1 cellular context compared by ENCODE assay signal in the genomic region with DNA sequence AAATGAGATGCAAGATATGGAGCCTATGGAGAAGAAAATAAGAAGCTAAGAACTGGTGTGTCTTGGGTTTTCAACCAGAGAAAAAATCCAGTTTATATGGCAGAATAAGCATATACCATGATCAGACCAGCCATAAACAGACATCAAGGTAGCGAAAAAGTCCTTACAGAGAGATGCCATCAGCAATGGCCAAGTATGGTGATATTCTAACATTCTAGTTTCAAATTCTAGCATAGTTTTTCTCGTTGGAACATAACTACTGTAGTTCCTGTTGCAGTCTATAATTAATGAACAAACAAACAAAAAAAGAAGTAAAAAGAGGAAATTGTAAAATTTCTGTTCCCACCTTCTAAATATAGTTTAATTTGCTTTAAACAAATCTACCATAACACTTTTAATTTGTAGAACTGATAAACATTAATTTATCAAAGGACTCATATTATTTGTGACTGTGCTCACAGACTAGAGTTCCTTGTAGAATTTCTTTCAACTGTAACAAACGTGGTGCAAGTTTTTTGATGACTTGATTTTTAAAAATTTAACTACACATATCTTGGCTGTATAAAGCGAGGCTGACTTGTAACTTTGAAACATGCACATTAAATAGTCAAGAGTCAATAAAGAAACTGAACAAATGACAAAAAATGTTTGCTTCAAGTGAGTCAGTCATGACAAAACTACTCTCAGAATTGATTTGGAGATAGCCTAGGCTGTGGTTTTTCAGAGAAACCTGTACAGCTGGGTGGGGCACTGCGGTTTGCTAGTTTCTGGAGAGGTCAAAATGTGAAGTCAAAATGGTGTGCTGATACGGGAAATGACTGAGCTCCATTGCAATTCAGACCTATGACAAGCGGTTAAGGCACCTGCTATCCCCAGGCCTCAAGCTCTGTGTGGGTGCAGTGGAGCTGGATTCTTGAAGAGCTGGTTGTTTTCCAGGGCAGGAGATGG.
TF ChIP-seq lines count a peak whose summit lies in the region.

No MANE protein-coding gene starts in this region.

TF ChIP-seq in SK-N-SH treated with all-trans-retinoic acid at 6 μM for 48 hours, 23 proteins besides CTCF, POLR2A, EP300 and RAD21 (continued from another document):
- TF ChIP-seq, protein P1, sequence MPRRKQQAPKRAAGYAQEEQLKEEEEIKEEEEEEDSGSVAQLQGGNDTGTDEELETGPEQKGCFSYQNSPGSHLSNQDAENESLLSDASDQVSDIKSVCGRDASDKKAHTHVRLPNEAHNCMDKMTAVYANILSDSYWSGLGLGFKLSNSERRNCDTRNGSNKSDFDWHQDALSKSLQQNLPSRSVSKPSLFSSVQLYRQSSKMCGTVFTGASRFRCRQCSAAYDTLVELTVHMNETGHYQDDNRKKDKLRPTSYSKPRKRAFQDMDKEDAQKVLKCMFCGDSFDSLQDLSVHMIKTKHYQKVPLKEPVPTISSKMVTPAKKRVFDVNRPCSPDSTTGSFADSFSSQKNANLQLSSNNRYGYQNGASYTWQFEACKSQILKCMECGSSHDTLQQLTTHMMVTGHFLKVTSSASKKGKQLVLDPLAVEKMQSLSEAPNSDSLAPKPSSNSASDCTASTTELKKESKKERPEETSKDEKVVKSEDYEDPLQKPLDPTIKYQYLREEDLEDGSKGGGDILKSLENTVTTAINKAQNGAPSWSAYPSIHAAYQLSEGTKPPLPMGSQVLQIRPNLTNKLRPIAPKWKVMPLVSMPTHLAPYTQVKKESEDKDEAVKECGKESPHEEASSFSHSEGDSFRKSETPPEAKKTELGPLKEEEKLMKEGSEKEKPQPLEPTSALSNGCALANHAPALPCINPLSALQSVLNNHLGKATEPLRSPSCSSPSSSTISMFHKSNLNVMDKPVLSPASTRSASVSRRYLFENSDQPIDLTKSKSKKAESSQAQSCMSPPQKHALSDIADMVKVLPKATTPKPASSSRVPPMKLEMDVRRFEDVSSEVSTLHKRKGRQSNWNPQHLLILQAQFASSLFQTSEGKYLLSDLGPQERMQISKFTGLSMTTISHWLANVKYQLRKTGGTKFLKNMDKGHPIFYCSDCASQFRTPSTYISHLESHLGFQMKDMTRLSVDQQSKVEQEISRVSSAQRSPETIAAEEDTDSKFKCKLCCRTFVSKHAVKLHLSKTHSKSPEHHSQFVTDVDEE (CRISPR knock-in tag; IDR thresholded peaks at IDR 0.05) = no peak
